ENCODE assay signal across 20 cellular contexts in the genomic region with DNA sequence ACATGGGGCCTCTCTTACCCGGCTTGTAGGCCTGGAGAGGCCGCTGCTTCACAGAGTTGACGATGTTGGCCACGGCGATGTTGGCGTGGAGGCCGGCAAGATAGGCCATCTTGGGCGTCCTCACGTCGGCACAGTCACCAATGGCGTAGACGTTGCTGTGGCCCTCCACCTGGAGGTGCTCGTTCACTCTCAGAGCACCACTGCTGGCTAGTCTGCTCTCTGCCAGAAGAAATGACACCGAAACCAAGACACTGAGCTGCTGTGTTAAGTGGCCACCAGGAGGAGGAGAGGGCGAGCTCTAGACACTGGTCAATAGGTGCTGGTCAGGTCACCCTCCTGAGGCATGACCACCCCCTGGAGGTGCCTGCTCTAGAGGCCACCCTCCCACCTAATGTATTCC. TPM values are rescaled to one million over a fixed set of nuclear protein-coding genes. Genes with fewer than 3 reads are reported as not detected.
DNase-seq lines count a peak whose midpoint lies in the region; FAIRE-seq and TF ChIP-seq lines count a peak whose summit lies in the region.
"Had no signal": no experiment of that assay in that cellular context is flagged by ENCODE, and none has a peak within 500 bp of the region (broad histone marks: within the 10 kb centered on the region; RNA-seq: fewer than 3 reads in every experiment).

No MANE protein-coding gene starts in this region.

- CTCF ChIA-PET in H1 (lab: Charles Lee; ENCODE audit: partially characterized antibody): interaction anchor here (0.7 to 11.0 kb wide), 37 partner anchors 9 to 424 kb away, joined by 3 to 155 read pairs (median 6); a partner anchor contains a TSS

- H3K14ac ChIP-seq in H1 (ENCODE audit: insufficient read length): no peak overlapping the region

- no peak for TF ChIP-seq EP300 in H1 (IDR thresholded peaks at IDR 0.05; ENCODE audit: borderline replicate concordance in 1 of 2, low read depth in 2 of 2, low read length in 2 of 2)

- FAIRE-seq in H1 (lab: Jason Lieb, UNC): no peak
- FAIRE-seq: G401.6 had no signal

- no peak overlapping the region for H2BK15ac ChIP-seq in H1 (ENCODE audit: low read length)

- H2BK120ac ChIP-seq in H1 (replicated peaks; ENCODE audit: low read depth, low read length): no peak overlapping the region

- H2AFZ ChIP-seq in H1 (ENCODE audit: low read length): no peak overlapping the region

- no peak overlapping the region for H4K91ac ChIP-seq in H1 (replicated peaks; ENCODE audit: insufficient read length, low read length)

- H3K4me1 Mint-ChIP-seq in activated T-helper 1 cell treated with anti-CD3 and anti-CD28 coated beads, Interleukin-12 subunit alpha, Interleukin-12 subunit beta, Interleukin-2, Interleukin-4 antibody, amounts not matched to agents 30 ng/mL and 10 ng/mL and 1 ng/mL, durations not matched to agents 14 hours and 24 hours and 36 hours (ENCODE audit: low read depth): peaks cover 8% of the 10 kb centered on the region

- no peak; a peak in 1 of 4 replicates for TF ChIP-seq RAD21 in H1 (IDR thresholded peaks at IDR 0.05 in 1 of 2, conservative IDR thresholded peaks at IDR 0.05 in 1 of 2; ENCODE audit: low read depth in 2 of 2, low read length in 2 of 2)

- H3K23ac ChIP-seq in H1 (ENCODE audit: insufficient read length): no peak overlapping the region

- H3K9me3 ChIP-seq in H1 (ENCODE audit: insufficient read depth in 2 of 2, low read depth in 1 of 2, low read length in 1 of 2) (no peaks in the 10 kb centered on the region), spleen (no peaks in the 10 kb centered on the region)

- no peaks in the 10 kb centered on the region for H3K23me2 ChIP-seq in H1 (ENCODE audit: low read depth, low read length)

- H3K79me1 ChIP-seq in H1 (ENCODE audit: low read depth, low read length): no peaks in the 10 kb centered on the region

- H3K27me3 ChIP-seq in H1 (replicated peaks in 1 of 4; ENCODE audit: control insufficient read depth in 3 of 4, extremely low read depth in 1 of 4, insufficient read depth in 3 of 4, low read length in 3 of 4): no peaks in the 10 kb centered on the region
- no peaks in the 10 kb centered on the region for H3K27me3 ChIP-seq in spleen (replicated peaks in 1 of 7)

- no peak overlapping the region for H3K27ac Mint-ChIP-seq in activated T-helper 1 cell treated with anti-CD3 and anti-CD28 coated beads, Interleukin-12 subunit alpha, Interleukin-12 subunit beta, Interleukin-2, Interleukin-4 antibody, amounts not matched to agents 30 ng/mL and 10 ng/mL and 1 ng/mL, durations not matched to agents 14 hours and 24 hours and 36 hours
- H3K27ac Mint-ChIP-seq: CD14-positive monocyte had no signal

- POLR2A ChIA-PET in H1 (lab: Charles Lee; ENCODE audit: partially characterized antibody): interaction anchor here (1.0 to 3.6 kb wide), 3 partner anchors 11 to 182 kb away, joined by 3 to 15 read pairs (median 13); a partner anchor contains a TSS

- no peak overlapping the region for H2BK20ac ChIP-seq in H1 (ENCODE audit: low read length)

- H4K20me1 ChIP-seq in H1 (replicated peaks in 1 of 2; ENCODE audit: control insufficient read depth in 1 of 2, insufficient read depth in 2 of 2, low read length in 2 of 2): no peaks in the 10 kb centered on the region

- no peaks in the 10 kb centered on the region for H3K79me2 ChIP-seq in H1 (ENCODE audit: control insufficient read depth in 1 of 2, insufficient read depth in 2 of 2, low read length in 2 of 2)

- no peak overlapping the region for H3K4me2 ChIP-seq in H1 (ENCODE audit: insufficient read depth in 1 of 2, low read depth in 2 of 2, low read length in 2 of 2)

- no peak overlapping the region for H4K5ac ChIP-seq in H1 (ENCODE audit: insufficient read length, low read depth, low read length)

- H2BK12ac ChIP-seq in H1 (ENCODE audit: low read depth, low read length): no peak overlapping the region

- WGBS in H1 (ENCODE audit: extremely low coverage in 1 of 2, insufficient coverage in 1 of 2, insufficient read length in 1 of 2, insufficient replicate concordance in 2 of 2, low coverage in 1 of 2, low lambda C conversion rate in 2 of 2, missing lambda C conversion rate in 1 of 2), 2 experiments: 96% methylated on average over 15 of the region's 15 CpGs; no CpG with 5 or more reads in 1 of the 2 experiments
- WGBS in spleen, 5 donors: 87 to 100% (median 97%) methylated on average over 3 to 15 of the region's 15 CpGs

- in situ Hi-C loops in SK-MEL-5 (cut with HindIII; ENCODE audit: low pct_unique_long_range_greater_than_20kb, low sequenced_read_pairs): no loop called here

- H2BK5ac ChIP-seq in H1 (ENCODE audit: low read depth, low read length): no peak overlapping the region

- H2AK5ac ChIP-seq in H1 (ENCODE audit: low read depth, low read length): no peak overlapping the region

- intact Hi-C loops in spleen (cut with DNase I; ENCODE audit: low total_unique reads): no loop called here
- intact Hi-C loops in activated T-helper 1 cell treated with anti-CD3 and anti-CD28 coated beads, Interleukin-12 subunit alpha, Interleukin-12 subunit beta, Interleukin-2, Interleukin-4 antibody, amounts not matched to agents 30 ng/mL and 10 ng/mL and 1 ng/mL, durations not matched to agents 14 hours and 24 hours and 36 hours (cut with micrococcal nuclease): no loop called here

- no peaks in the 10 kb centered on the region for H3K9me3 Mint-ChIP-seq in activated T-helper 1 cell treated with anti-CD3 and anti-CD28 coated beads, Interleukin-12 subunit alpha, Interleukin-12 subunit beta, Interleukin-2, Interleukin-4 antibody, amounts not matched to agents 30 ng/mL and 10 ng/mL and 1 ng/mL, durations not matched to agents 14 hours and 24 hours and 36 hours

- H3K36me3 ChIP-seq in H1 (ENCODE audit: control insufficient read depth in 2 of 4, insufficient read depth in 4 of 4, low read length in 3 of 4): no peaks in the 10 kb centered on the region; a peak in 1 of 8 replicates
- peaks cover 0 to 86% (median 32%) of the 10 kb centered on the region in 6 donors for H3K36me3 ChIP-seq in spleen

- H3K4ac ChIP-seq in H1 (replicated peaks; ENCODE audit: insufficient read length, low read depth, low read length): no peak overlapping the region

- peaks cover 2% of the 10 kb centered on the region for H3K27me3 Mint-ChIP-seq in activated T-helper 1 cell treated with anti-CD3 and anti-CD28 coated beads, Interleukin-12 subunit alpha, Interleukin-12 subunit beta, Interleukin-2, Interleukin-4 antibody, amounts not matched to agents 30 ng/mL and 10 ng/mL and 1 ng/mL, durations not matched to agents 14 hours and 24 hours and 36 hours (ENCODE audit: insufficient read depth)

- no peak overlapping the region for H3K27ac ChIP-seq in H1 (ENCODE audit: low read depth, low read length)
- H3K27ac ChIP-seq in spleen: no peak overlapping the region

- H3K56ac ChIP-seq in H1 (replicated peaks; ENCODE audit: insufficient read length, low read depth, low read length): no peak overlapping the region

- H3K4me3 ChIP-seq in H1 (ENCODE audit: extremely low read depth in 1 of 4, insufficient read depth in 2 of 4, low read depth in 3 of 4, low read length in 4 of 4) (no peak overlapping the region), spleen (no peak overlapping the region)

- H3K4me1 ChIP-seq in H1 (replicated peaks in 1 of 4; ENCODE audit: control insufficient read depth in 3 of 4, insufficient read depth in 4 of 4, low read length in 3 of 4) (no peaks in the 10 kb centered on the region; a peak in 1 of 7 replicates), spleen (peaks cover 0 to 13% (median 7%) of the 10 kb centered on the region in 6 donors)

- H3K18ac ChIP-seq in H1 (ENCODE audit: extremely low read depth, low read length): no peak overlapping the region

- TF ChIP-seq POLR2A in H1 (IDR thresholded peaks at IDR 0.05; ENCODE audit: control extremely low read depth in 1 of 2, low read depth in 2 of 2, low read length in 2 of 2) (no peak), spleen (IDR thresholded peaks at IDR 0.05) (no peak)

- H3K4me3 Mint-ChIP-seq in activated T-helper 1 cell treated with anti-CD3 and anti-CD28 coated beads, Interleukin-12 subunit alpha, Interleukin-12 subunit beta, Interleukin-2, Interleukin-4 antibody, amounts not matched to agents 30 ng/mL and 10 ng/mL and 1 ng/mL, durations not matched to agents 14 hours and 24 hours and 36 hours: no peak overlapping the region
- H3K4me3 Mint-ChIP-seq: CD14-positive monocyte had no signal

- H3K36me3 Mint-ChIP-seq in activated T-helper 1 cell treated with anti-CD3 and anti-CD28 coated beads, Interleukin-12 subunit alpha, Interleukin-12 subunit beta, Interleukin-2, Interleukin-4 antibody, amounts not matched to agents 30 ng/mL and 10 ng/mL and 1 ng/mL, durations not matched to agents 14 hours and 24 hours and 36 hours (ENCODE audit: low read depth): no peaks in the 10 kb centered on the region

- peak; percentile 4 for DNase-seq in SK-MEL-5 (ENCODE audit: low read depth, low spot score)
- no peak for DNase-seq in H1 (ENCODE audit: low read depth in 1 of 2, low spot score in 2 of 2)
- peak; percentile 66 for DNase-seq in spleen
- DNase-seq in NCI-H1092 (lab: John Stamatoyannopoulos, UW): no peak
- no peak for DNase-seq in activated T-helper 1 cell treated with anti-CD3 and anti-CD28 coated beads, Interleukin-12 subunit alpha, Interleukin-12 subunit beta, Interleukin-2, Interleukin-4 antibody, amounts not matched to agents 30 ng/mL and 10 ng/mL and 1 ng/mL, durations not matched to agents 14 hours and 24 hours and 36 hours (ENCODE audit: low spot score)
- DNase-seq in OCI-M2 (lab: John Stamatoyannopoulos, UW; ENCODE audit: unreplicated experiment): no peak
- DNase-seq: ACHN, AML-193, DMS79 treated with DMSO at 0.1 percent for 48 hours, HCEC 1CT, KG1, MV-4-11, NCI-H1417, NCI-H187, NCI-H2107, NCI-H226, NCI-H524 had no signal

- no peak overlapping the region for H4K8ac ChIP-seq in H1 (ENCODE audit: extremely low read depth, insufficient read depth, low read length)

- TF ChIP-seq CTCF in GM12872 (IDR thresholded peaks at IDR 0.05; ENCODE audit: insufficient read depth, low read depth, low read length) (0 out of 3 replicates have a peak, but pooled peaks have one; percentile 19), H1 (IDR thresholded peaks at IDR 0.05; ENCODE audit: control extremely low read depth in 1 of 3, insufficient read depth in 1 of 3, low read depth in 1 of 3, low read length in 3 of 3) (peak; percentile 20 to 39 (median 27); a peak in 2 of 4 replicates), spleen (IDR thresholded peaks at IDR 0.05 in 8 of 11, conservative IDR thresholded peaks at IDR 0.05 in 3 of 11) (no peak)

- no peak overlapping the region for H3K9ac ChIP-seq in H1 (replicated peaks in 1 of 4; ENCODE audit: extremely low read depth in 1 of 4, low read depth in 3 of 4, low read length in 3 of 4)

RNA-seq across cellular contexts. Expression of a gene that starts 17.7 kb away (rescaled TPM):
- 8.1 and 8.2 TPM in 2 replicates for total RNA-seq in SK-MEL-5 (2014; rRNA removed; shearing (Covaris generic))
- 17.1 and 17.4 TPM in 2 replicates for polyA plus RNA-seq in SK-MEL-5 (2015; cell fraction: cytosol; rRNA removed)
- 8.4 and 9.6 TPM in 2 replicates for polyA plus RNA-seq in SK-MEL-5 (2015; cell fraction: nucleus; rRNA removed)
- 3.0 and 4.0 TPM in 2 replicates for total RNA-seq in H1 (2021; fragmentation: NEBNext Ultra II Directional; extraction: Animal tissue kit (Norgen Biotek cat#: 25700))
- polyA plus RNA-seq in H1 (2011; rRNA removed) (3.5 and 4.0 TPM in 2 replicates), spleen (1 to 10 TPM; 4.3 to 6.2 (median 6.2) TPM)
- 3.3 TPM for polyA plus RNA-seq in H1 (2011; cell fraction: cytosol; rRNA removed)
- polyA plus RNA-seq in H1 (2011; cell fraction: nucleus; rRNA removed): 4.1 TPM
- polyA plus RNA-seq in H1 (2012, experiment 1 of 2): 2.5 to 5.1 TPM (median 4.2 TPM) in 4 replicates
- polyA plus RNA-seq in H1 (2012, experiment 2 of 2): 2.3 TPM
- 1.8 TPM for polyA plus RNA-seq in H1 (2013, experiment 1 of 2)
- 1.6 TPM for polyA plus RNA-seq in H1 (2013, experiment 2 of 2)
- polyA minus RNA-seq in H1 (2011; rRNA and poly(A)+ RNA removed): 2.2 and 2.3 TPM in 2 replicates
- 2.7 TPM for polyA minus RNA-seq in H1 (2011; cell fraction: cytosol; rRNA and poly(A)+ RNA removed)
- 1.4 TPM for polyA minus RNA-seq in H1 (2011; cell fraction: nucleus; rRNA and poly(A)+ RNA removed)
- 1 to 10 TPM; 5.1 to 9.4 (median 8.7) TPM for total RNA-seq in spleen
- total RNA-seq in activated T-helper 1 cell treated with anti-CD3 and anti-CD28 coated beads, Interleukin-12 subunit alpha, Interleukin-12 subunit beta, Interleukin-2, Interleukin-4 antibody, amounts not matched to agents 30 ng/mL and 10 ng/mL and 1 ng/mL, durations not matched to agents 14 hours and 24 hours and 36 hours: 7.1 and 7.3 TPM in 2 replicates

RNA-seq across cellular contexts. Expression of a gene that starts 31.6 kb away (rescaled TPM):
- 22.7 and 24.4 TPM in 2 replicates for total RNA-seq in SK-MEL-5 (2014; rRNA removed; shearing (Covaris generic))
- 24.4 and 25.8 TPM in 2 replicates for polyA plus RNA-seq in SK-MEL-5 (2015; cell fraction: cytosol; rRNA removed)
- polyA plus RNA-seq in SK-MEL-5 (2015; cell fraction: nucleus; rRNA removed): 72.8 and 77.5 TPM in 2 replicates
- 14.1 and 15.0 TPM in 2 replicates for total RNA-seq in H1 (2021; fragmentation: NEBNext Ultra II Directional; extraction: Animal tissue kit (Norgen Biotek cat#: 25700))
- polyA plus RNA-seq in H1 (2011; rRNA removed) (11.9 and 15.9 TPM in 2 replicates), spleen (10 to 100 TPM; 15.2 to 20.9 (median 19.2) TPM)
- polyA plus RNA-seq in H1 (2011; cell fraction: cytosol; rRNA removed): 13.0 TPM
- polyA plus RNA-seq in H1 (2011; cell fraction: nucleus; rRNA removed): 39.9 TPM
- 10.9 to 15.9 TPM (median 14.0 TPM) in 4 replicates for polyA plus RNA-seq in H1 (2012, experiment 1 of 2)
- polyA plus RNA-seq in H1 (2012, experiment 2 of 2): 14.2 TPM
- 9.2 TPM for polyA plus RNA-seq in H1 (2013, experiment 1 of 2)
- 9.0 TPM for polyA plus RNA-seq in H1 (2013, experiment 2 of 2)
- polyA minus RNA-seq in H1 (2011; rRNA and poly(A)+ RNA removed): 9.3 and 10.3 TPM in 2 replicates
- polyA minus RNA-seq in H1 (2011; cell fraction: cytosol; rRNA and poly(A)+ RNA removed): 6.7 TPM
- 14.4 TPM for polyA minus RNA-seq in H1 (2011; cell fraction: nucleus; rRNA and poly(A)+ RNA removed)
- total RNA-seq in spleen: 10 to 100 TPM; 14.1 to 20.3 (median 16.6) TPM
- 12.6 and 12.7 TPM in 2 replicates for total RNA-seq in activated T-helper 1 cell treated with anti-CD3 and anti-CD28 coated beads, Interleukin-12 subunit alpha, Interleukin-12 subunit beta, Interleukin-2, Interleukin-4 antibody, amounts not matched to agents 30 ng/mL and 10 ng/mL and 1 ng/mL, durations not matched to agents 14 hours and 24 hours and 36 hours

RNA-seq across cellular contexts. Expression of a gene that starts 55.4 kb away (rescaled TPM):
- 71.4 and 73.2 TPM in 2 replicates for total RNA-seq in SK-MEL-5 (2014; rRNA removed; shearing (Covaris generic))
- 24.3 and 31.7 TPM in 2 replicates for polyA plus RNA-seq in SK-MEL-5 (2015; cell fraction: cytosol; rRNA removed)
- polyA plus RNA-seq in SK-MEL-5 (2015; cell fraction: nucleus; rRNA removed): 24.7 and 50.9 TPM in 2 replicates
- total RNA-seq in H1 (2021; fragmentation: NEBNext Ultra II Directional; extraction: Animal tissue kit (Norgen Biotek cat#: 25700)): 128 and 136 TPM in 2 replicates
- polyA plus RNA-seq in H1 (2011; rRNA removed) (14.4 and 23.7 TPM in 2 replicates), spleen (10 to 100 TPM; 27.3 to 33.2 (median 28.4) TPM)
- polyA plus RNA-seq in H1 (2011; cell fraction: cytosol; rRNA removed): 29.6 TPM
- 9.7 TPM for polyA plus RNA-seq in H1 (2011; cell fraction: nucleus; rRNA removed)
- polyA plus RNA-seq in H1 (2012, experiment 1 of 2): 44.0 to 72.4 TPM (median 56.9 TPM) in 4 replicates
- 7.9 TPM for polyA plus RNA-seq in H1 (2012, experiment 2 of 2)
- 52.2 TPM for polyA plus RNA-seq in H1 (2013, experiment 1 of 2)
- 59.1 TPM for polyA plus RNA-seq in H1 (2013, experiment 2 of 2)
- polyA minus RNA-seq in H1 (2011; rRNA and poly(A)+ RNA removed): 91.5 and 112 TPM in 2 replicates
- polyA minus RNA-seq in H1 (2011; cell fraction: cytosol; rRNA and poly(A)+ RNA removed): 39.3 TPM
- 23.3 TPM for polyA minus RNA-seq in H1 (2011; cell fraction: nucleus; rRNA and poly(A)+ RNA removed)
- total RNA-seq in spleen: 100 to 1,000 TPM in 1 of 7 donors, 10 to 100 TPM in 6; 63.6 to 107 (median 79.5) TPM
- total RNA-seq in activated T-helper 1 cell treated with anti-CD3 and anti-CD28 coated beads, Interleukin-12 subunit alpha, Interleukin-12 subunit beta, Interleukin-2, Interleukin-4 antibody, amounts not matched to agents 30 ng/mL and 10 ng/mL and 1 ng/mL, durations not matched to agents 14 hours and 24 hours and 36 hours: 117 TPM in 2 replicates

Comparison
In these comparisons a context has a peak if more than half of its experiments do, and no peak if none do; other contexts are left out.
1. CTCF ChIP-seq: peak in GM12872 (single experiment) and H1 (3 of 3); none in spleen (0 of 11).
2. DNase-seq: peak in SK-MEL-5 (single experiment) and spleen (single experiment); none in H1 (0 of 2), NCI-H1092 (single experiment), activated T-helper 1 cell treated with anti-CD3 and anti-CD28 coated beads, Interleukin-12 subunit alpha, Interleukin-12 subunit beta, Interleukin-2, Interleukin-4 antibody, amounts not matched to agents 30 ng/mL and 10 ng/mL and 1 ng/mL, durations not matched to agents 14 hours and 24 hours and 36 hours (single experiment) and OCI-M2 (single experiment).